1 cellular context compared by ENCODE assay signal in genomic region chr4:102827674-102828496, GRCh38.
TF ChIP-seq lines count a peak whose summit lies in the region.

No MANE protein-coding gene starts in this region.

TF ChIP-seq in HepG2, 621 proteins besides CTCF, POLR2A, EP300 and RAD21 (continued from another document):
- TF ChIP-seq, protein P1, sequence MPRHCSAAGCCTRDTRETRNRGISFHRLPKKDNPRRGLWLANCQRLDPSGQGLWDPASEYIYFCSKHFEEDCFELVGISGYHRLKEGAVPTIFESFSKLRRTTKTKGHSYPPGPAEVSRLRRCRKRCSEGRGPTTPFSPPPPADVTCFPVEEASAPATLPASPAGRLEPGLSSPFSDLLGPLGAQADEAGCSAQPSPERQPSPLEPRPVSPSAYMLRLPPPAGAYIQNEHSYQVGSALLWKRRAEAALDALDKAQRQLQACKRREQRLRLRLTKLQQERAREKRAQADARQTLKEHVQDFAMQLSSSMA (CRISPR knock-in tag; IDR thresholded peaks at IDR 0.05), result peak; percentile 99
- TF ChIP-seq ERF (CRISPR knock-in tag; IDR thresholded peaks at IDR 0.05) (peak; percentile 25; the same call in 1 of the 2 replicates), ZNF343 (CRISPR knock-in tag; IDR thresholded peaks at IDR 0.05) (no peak), MEF2D (CRISPR knock-in tag; IDR thresholded peaks at IDR 0.05) (peak; percentile 18; the same call in 1 of the 2 replicates), ZNF143 (CRISPR knock-in tag; IDR thresholded peaks at IDR 0.05) (peak; percentile 62), AHR (CRISPR knock-in tag; IDR thresholded peaks at IDR 0.05) (no peak; the same call in 1 of the 2 replicates), POGZ (CRISPR knock-in tag; IDR thresholded peaks at IDR 0.05) (peak; percentile 86), ZNF367 (CRISPR knock-in tag; IDR thresholded peaks at IDR 0.05; ENCODE audit: borderline replicate concordance) (no peak), TMF1 (CRISPR knock-in tag; IDR thresholded peaks at IDR 0.05; ENCODE audit: low read depth) (0 out of 2 replicates have a peak, but pooled peaks have one; percentile 14)
